8 cellular contexts compared by ENCODE assay signal in genomic region chr16:712740-713250, GRCh38. TPM values are rescaled to one million over a fixed set of nuclear protein-coding genes. Genes with fewer than 3 reads are reported as not detected.
DNase-seq lines count a peak whose midpoint lies in the region; ATAC-seq, FAIRE-seq and TF ChIP-seq lines count a peak whose summit lies in the region.
"Not testable (repeated sequence)": the region's sequence is repeated elsewhere in the genome, so short reads cannot be mapped to it uniquely, and the experiment has no call there.

No MANE protein-coding gene starts in this region.

- H3K27ac ChIP-seq in AG04450 (ENCODE audit: low read depth, low read length) (peak overlapping the region; percentile 57), PC-3 (ENCODE audit: low read length) (peak overlapping the region; percentile 61)
- H3K27ac ChIP-seq in heart right ventricle, result not testable (repeated sequence)

- DNase-seq in AG04450 (ENCODE audit: low read depth, low spot score) (peak; percentile 84), PC-3 (peak; percentile 96), bronchial epithelial cell (ENCODE audit: low read depth) (peak; percentile 94), skeletal muscle cell (ENCODE audit: low read depth) (peak; percentile 91)
- DNase-seq in GM10248 (ENCODE audit: extremely low spot score); LNCaP clone FGC (ENCODE audit: low read depth); heart right ventricle: not testable (repeated sequence)
- peak; percentile 45 for DNase-seq in activated CD4-positive, alpha-beta T cell treated with anti-CD3 and anti-CD28 coated beads, Interleukin-2, amount 50 U/mL, for 1 hour

- POLR2A ChIA-PET in AG04450 (lab: Yijun Ruan, JAX), result interaction anchor here (0.9 to 1.6 kb wide), 3 partner anchors 9 to 32 kb away, joined by 4 to 7 read pairs (median 6); partner anchors contain the start of genes ANTKMT and CCDC78
- POLR2A ChIA-PET in GM10248 (lab: Yijun Ruan, JAX), result not testable (repeated sequence)
- POLR2A ChIA-PET in PC-3 (lab: Charles Lee; ENCODE audit: unreplicated experiment), result interaction anchor here (1.2 to 1.3 kb wide), 2 partner anchors 8 to 15 kb away, joined by 5 to 6 read pairs; partner anchors contain the start of gene ANTKMT

- peak; percentile 50 for ATAC-seq in PC-3
- not testable (repeated sequence) for ATAC-seq in heart right ventricle

- H3K4me3 ChIP-seq in AG04450 (ENCODE audit: low read depth, low read length); LNCaP clone FGC (ENCODE audit: low read depth, low read length); PC-3 (ENCODE audit: low read length); bronchial epithelial cell (ENCODE audit: low read depth, low read length); heart right ventricle; skeletal muscle cell (ENCODE audit: low read depth, low read length): not testable (repeated sequence)

- TF ChIP-seq CTCF in AG04450 (IDR thresholded peaks at IDR 0.05; ENCODE audit: low read depth, low read length) (peak; percentile 52), GM10248 (IDR thresholded peaks at IDR 0.05; ENCODE audit: control extremely low read depth, extremely low read depth, low read depth, missing control alignments) (peak; percentile 28), LNCaP clone FGC (IDR thresholded peaks at IDR 0.05; ENCODE audit: control insufficient read depth, extremely low read depth, insufficient read depth) (peak; percentile 43), PC-3 (conservative IDR thresholded peaks at IDR 0.05; ENCODE audit: low read depth, low read length) (peak; percentile 56), bronchial epithelial cell (IDR thresholded peaks at IDR 0.05; ENCODE audit: insufficient read depth, low read length, severe bottlenecking) (peak; percentile 56), heart right ventricle (IDR thresholded peaks at IDR 0.05) (peak in 6 of 9 donors; percentile 19 to 45 (median 32))

- BruUV-seq in PC-3 (replicated peaks; lab: Mats Ljungman, UMichigan), result not testable (repeated sequence)

- H3F3A ChIP-seq in PC-3 (ENCODE audit: low read length, unreplicated experiment), result not testable (repeated sequence)

- H3K79me2 ChIP-seq in PC-3 (ENCODE audit: low read length), result peaks cover 19% of the 10 kb centered on the region

- intact Hi-C loops in PC-3 (cut with micrococcal nuclease), result loop anchor here (1.0 to 10.0 kb wide), 2 partner anchors 8 to 72 kb away; partner anchors contain the start of genes CHTF18 and RPUSD1
- intact Hi-C loops in heart right ventricle (cut with DNase I), result loop anchor here in 9 of 10 donors (2.0 to 10.0 kb wide), 7 partner anchors 28 to 385 kb away; partner anchors contain the start of genes CHTF18 (in 3 of the 9), RPUSD1 (in 3 of the 9), C1QTNF8 (in 1 of the 9) and CIAO3 (in 1 of the 9)

- CTCF ChIA-PET in AG04450 (lab: Charles Lee), result interaction anchor here (0.8 to 4.2 kb wide), 11 partner anchors 9 to 390 kb away, joined by 3 to 29 read pairs (median 4); partner anchors contain the start of gene CHTF18
- CTCF ChIA-PET in GM10248 (lab: Yijun Ruan, JAX), result interaction anchor here (0.7 to 8.3 kb wide), 20 partner anchors 10 to 484 kb away, joined by 3 to 169 read pairs (median 4); partner anchors contain the start of genes ANTKMT, CCDC78, CHTF18 and CIAO3
- CTCF ChIA-PET in PC-3 (lab: Charles Lee), result interaction anchor here (1.0 to 1.3 kb wide), 5 partner anchors 13 to 83 kb away, joined by 3 to 6 read pairs (median 5); partner anchors contain the start of genes CCDC78, CHTF18, CIAO3 and RPUSD1

- 51 to 58% methylated on average over 13 of the region's 13 CpGs for WGBS in heart right ventricle, 2 donors

- H3K9me3 ChIP-seq in AG04450 (ENCODE audit: control insufficient read depth, insufficient read depth, low read length); PC-3 (ENCODE audit: low read length); heart right ventricle: not testable (repeated sequence)

- not testable (repeated sequence) for H4K20me1 ChIP-seq in PC-3 (ENCODE audit: low read length)

- H3K27me3 ChIP-seq in AG04450 (ENCODE audit: control insufficient read depth, insufficient read depth, low read length), result not testable (repeated sequence)
- peaks cover 12% of the 10 kb centered on the region for H3K27me3 ChIP-seq in PC-3 (ENCODE audit: low read length)
- H3K27me3 ChIP-seq in bronchial epithelial cell (ENCODE audit: control insufficient read depth, insufficient read depth, low read length), result peaks cover 13% of the 10 kb centered on the region
- H3K27me3 ChIP-seq in heart right ventricle, result peaks cover 0 to 65% (median 38%) of the 10 kb centered on the region in 7 donors

- not testable (repeated sequence) for H3K36me3 ChIP-seq in PC-3 (ENCODE audit: low read depth, low read length); bronchial epithelial cell (ENCODE audit: control insufficient read depth, insufficient read depth, low read length); heart right ventricle

- peak; percentile 52 for FAIRE-seq in bronchial epithelial cell (lab: Jason Lieb, UNC)

- H3K4me1 ChIP-seq in PC-3 (ENCODE audit: insufficient read depth, low read length) (peaks cover 22% of the 10 kb centered on the region), heart right ventricle (peaks cover 17 to 38% (median 26%) of the 10 kb centered on the region in 9 donors)

- H3K9me2 ChIP-seq in PC-3 (replicated peaks; ENCODE audit: low read length), result not testable (repeated sequence)

- H3K9ac ChIP-seq in PC-3 (ENCODE audit: low read length), result not testable (repeated sequence)

- H3K4me2 ChIP-seq in PC-3 (ENCODE audit: low read length), result not testable (repeated sequence)

- H2AFZ ChIP-seq in PC-3 (ENCODE audit: low read length), result not testable (repeated sequence)

RNA-seq across cellular contexts. Expression of gene METRN, which starts 2.1 kb away (rescaled TPM):
- polyA plus RNA-seq in AG04450 (2011; rRNA removed) (20.0 and 23.9 TPM in 2 replicates), heart right ventricle (100 to 1,000 TPM in 1 of 2 donors, 10 to 100 TPM in 1; 54.0 to 103 TPM)
- 3.9 and 5.7 TPM in 2 replicates for polyA minus RNA-seq in AG04450 (2011; rRNA and poly(A)+ RNA removed)
- total RNA-seq in PC-3 (2014; rRNA removed) (314 and 320 TPM in 2 replicates), bronchial epithelial cell (63.7 and 143 TPM in 2 replicates), heart right ventricle (10 to 100 TPM; 51.4 to 77.2 (median 60.5) TPM)

RNA-seq across cellular contexts. Expression of gene FBXL16, which starts 7.2 kb away (rescaled TPM):
- polyA plus RNA-seq in AG04450 (2011; rRNA removed) (0.11 and 0.22 TPM in 2 replicates), heart right ventricle (under 1 TPM; 0.04 to 0.07 TPM)
- 0.09 and 0.13 TPM in 2 replicates for polyA minus RNA-seq in AG04450 (2011; rRNA and poly(A)+ RNA removed)
- total RNA-seq in PC-3 (2014; rRNA removed) (4.3 and 7.5 TPM in 2 replicates), bronchial epithelial cell (0.53 and 0.64 TPM in 2 replicates), heart right ventricle (under 1 TPM in 6 of 10 donors, not detected in 4; 0.07 to 0.64 (median 0.12) TPM)

RNA-seq across cellular contexts. Expression of gene ANTKMT, which starts 8.2 kb away (rescaled TPM):
- 5.3 and 6.7 TPM in 2 replicates for polyA plus RNA-seq in AG04450 (2011; rRNA removed)
- 1.1 and 1.8 TPM in 2 replicates for polyA minus RNA-seq in AG04450 (2011; rRNA and poly(A)+ RNA removed)
- total RNA-seq in PC-3 (2014; rRNA removed), result 77.3 and 79.0 TPM in 2 replicates
- 23.3 and 35.0 TPM in 2 replicates for total RNA-seq in bronchial epithelial cell
- total RNA-seq in heart right ventricle, result 10 to 100 TPM; 23.3 to 40.3 (median 31.0) TPM
- 10 to 100 TPM; 37.3 to 91.1 TPM for polyA plus RNA-seq in heart right ventricle

RNA-seq across cellular contexts. Expression of gene CCDC78, which starts 13.4 kb away (rescaled TPM):
- polyA plus RNA-seq in AG04450 (2011; rRNA removed) (1.1 and 1.5 TPM in 2 replicates), heart right ventricle (1 to 10 TPM in 1 of 2 donors, under 1 TPM in 1; 0.77 to 1.7 TPM)
- polyA minus RNA-seq in AG04450 (2011; rRNA and poly(A)+ RNA removed), result 0.78 and 1.8 TPM in 2 replicates
- total RNA-seq in PC-3 (2014; rRNA removed) (3.3 and 5.8 TPM in 2 replicates), bronchial epithelial cell (0.90 and 1.6 TPM in 2 replicates), heart right ventricle (1 to 10 TPM in 1 of 10 donors, under 1 TPM in 8, not detected in 1; 0.21 to 1.0 (median 0.30) TPM)

RNA-seq across cellular contexts. Expression of gene HAGHL, which starts 14.1 kb away (rescaled TPM):
- polyA plus RNA-seq in AG04450 (2011; rRNA removed), result 4.2 and 5.5 TPM in 2 replicates
- polyA minus RNA-seq in AG04450 (2011; rRNA and poly(A)+ RNA removed), result 1.2 and 3.5 TPM in 2 replicates
- total RNA-seq in PC-3 (2014; rRNA removed), result 16.4 and 19.4 TPM in 2 replicates
- 25.2 and 33.2 TPM in 2 replicates for total RNA-seq in bronchial epithelial cell
- total RNA-seq in heart right ventricle, result 10 to 100 TPM in 7 of 10 donors, 1 to 10 TPM in 3; 5.1 to 23.3 (median 10.6) TPM
- polyA plus RNA-seq in heart right ventricle, result 10 to 100 TPM; 17.9 to 80.0 TPM
